In genomic region chr4:97987019-97987648, GRCh38 we compare ENCODE assay signal across 7 cellular contexts.
DNase-seq lines count a peak whose midpoint lies in the region; ATAC-seq, FAIRE-seq and TF ChIP-seq lines count a peak whose summit lies in the region.

No MANE protein-coding gene starts in this region.

- H3K27me3 Mint-ChIP-seq in chondrocyte (ENCODE audit: low read depth): peaks cover 4% of the 10 kb centered on the region

- no peaks in the 10 kb centered on the region for H3K36me3 ChIP-seq in GM23248 (ENCODE audit: low read depth)
- H3K36me3 ChIP-seq in pancreas: no peaks in the 10 kb centered on the region
- H3K36me3 ChIP-seq in vagina: no peaks in the 10 kb centered on the region

- H2AFZ ChIP-seq in GM23248: no peak overlapping the region

- H3K4me3 ChIP-seq in GM23248 (no peak overlapping the region), pancreas (no peak overlapping the region), vagina (no peak overlapping the region)

- H3F3A ChIP-seq in GM23248 (ENCODE audit: insufficient read depth): no peaks in the 10 kb centered on the region

- peak; percentile 31 for DNase-seq in GM23248
- peak; percentile 18 for DNase-seq in NCI-H345 treated with DMSO at 0.1 percent for 48 hours (lab: John Stamatoyannopoulos, UW; ENCODE audit: unreplicated experiment)
- no peak for DNase-seq in chondrocyte (ENCODE audit: low spot score)
- DNase-seq in pancreas: no peak
- DNase-seq in vagina (ENCODE audit: extremely low spot score in 2 of 2): no peak

- no peaks in the 10 kb centered on the region for H3K9me2 ChIP-seq in GM23248 (ENCODE audit: insufficient read depth)

- H3K4me1 Mint-ChIP-seq in chondrocyte (ENCODE audit: low read depth): no peaks in the 10 kb centered on the region

- in situ Hi-C loops in GM23248 (cut with MboI): no loop called here

- peaks cover 5% of the 10 kb centered on the region for H3K9me3 Mint-ChIP-seq in chondrocyte (ENCODE audit: low read depth)

- intact Hi-C loops in pancreas (cut with DNase I): no loop called here
- intact Hi-C loops in vagina (cut with DNase I): no loop called here

- peak; percentile 83 for TF ChIP-seq CTCF in chondrocyte (IDR thresholded peaks at IDR 0.05)
- TF ChIP-seq CTCF in pancreas (IDR thresholded peaks at IDR 0.05): peak in 2 of 4 donors; percentile 21 to 35
- TF ChIP-seq CTCF in vagina (IDR thresholded peaks at IDR 0.05): no peak

- H3K27ac Mint-ChIP-seq in chondrocyte (ENCODE audit: unreplicated experiment): no peak overlapping the region

- no peaks in the 10 kb centered on the region for H3K4me1 ChIP-seq in GM23248 (ENCODE audit: insufficient read depth)
- no peaks in the 10 kb centered on the region for H3K4me1 ChIP-seq in pancreas
- no peaks in the 10 kb centered on the region for H3K4me1 ChIP-seq in vagina

- no peak overlapping the region for H3K4me3 Mint-ChIP-seq in chondrocyte (ENCODE audit: unreplicated experiment)

- no peaks in the 10 kb centered on the region for H3K79me2 ChIP-seq in GM23248 (ENCODE audit: insufficient read depth)

- no peak overlapping the region for H3K27ac ChIP-seq in GM23248
- no peak overlapping the region for H3K27ac ChIP-seq in pancreas
- no peak overlapping the region for H3K27ac ChIP-seq in vagina

- FAIRE-seq in pancreas (lab: Jason Lieb, UNC): peak; percentile 78

- no peaks in the 10 kb centered on the region for H3K36me3 Mint-ChIP-seq in chondrocyte (ENCODE audit: low read depth)

- no peaks in the 10 kb centered on the region for H4K20me1 ChIP-seq in GM23248 (ENCODE audit: insufficient read depth)

- 17 to 20% methylated on average over 2 of the region's 2 CpGs for WGBS in GM23248 (ENCODE audit: low coverage in 1 of 2, low lambda C conversion rate in 2 of 2, missing lambda C conversion rate in 2 of 2), 2 experiments
- 25 to 34% methylated on average over 2 of the region's 2 CpGs for WGBS in pancreas, 2 donors

- peak in 3 of 4 donors; percentile 38 to 62 (median 60) for ATAC-seq in pancreas
- ATAC-seq in HG03045 (IDR thresholded peaks at IDR 0.05; ENCODE audit: unreplicated experiment): no peak
- no peak for ATAC-seq in GM19035 (IDR thresholded peaks at IDR 0.05; ENCODE audit: unreplicated experiment)

- no peaks in the 10 kb centered on the region for H3K9me3 ChIP-seq in GM23248 (ENCODE audit: low read depth)
- no peaks in the 10 kb centered on the region for H3K9me3 ChIP-seq in pancreas
- H3K9me3 ChIP-seq in vagina: no peaks in the 10 kb centered on the region

- no peak for TF ChIP-seq POLR2A in vagina (IDR thresholded peaks at IDR 0.05)

- H3K27me3 ChIP-seq in GM23248 (replicated peaks; ENCODE audit: insufficient read depth) (no peaks in the 10 kb centered on the region), pancreas (no peaks in the 10 kb centered on the region), vagina (no peaks in the 10 kb centered on the region)

- H3K9ac ChIP-seq in GM23248: no peak overlapping the region

- no peak overlapping the region for H3K4me2 ChIP-seq in GM23248 (ENCODE audit: unreplicated experiment)

Comparison
In these comparisons a context has a peak if more than half of its experiments do, and no peak if none do; other contexts are left out.
1. DNase-seq: peak in GM23248 (single experiment) and NCI-H345 treated with DMSO at 0.1 percent for 48 hours (single experiment); none in chondrocyte (single experiment), pancreas (0 of 6) and vagina (0 of 2).
2. ATAC-seq: peak in pancreas (3 of 4); none in HG03045 (single experiment) and GM19035 (single experiment).